Comparison of ENCODE assay signal across 19 cellular contexts in the genomic region with DNA sequence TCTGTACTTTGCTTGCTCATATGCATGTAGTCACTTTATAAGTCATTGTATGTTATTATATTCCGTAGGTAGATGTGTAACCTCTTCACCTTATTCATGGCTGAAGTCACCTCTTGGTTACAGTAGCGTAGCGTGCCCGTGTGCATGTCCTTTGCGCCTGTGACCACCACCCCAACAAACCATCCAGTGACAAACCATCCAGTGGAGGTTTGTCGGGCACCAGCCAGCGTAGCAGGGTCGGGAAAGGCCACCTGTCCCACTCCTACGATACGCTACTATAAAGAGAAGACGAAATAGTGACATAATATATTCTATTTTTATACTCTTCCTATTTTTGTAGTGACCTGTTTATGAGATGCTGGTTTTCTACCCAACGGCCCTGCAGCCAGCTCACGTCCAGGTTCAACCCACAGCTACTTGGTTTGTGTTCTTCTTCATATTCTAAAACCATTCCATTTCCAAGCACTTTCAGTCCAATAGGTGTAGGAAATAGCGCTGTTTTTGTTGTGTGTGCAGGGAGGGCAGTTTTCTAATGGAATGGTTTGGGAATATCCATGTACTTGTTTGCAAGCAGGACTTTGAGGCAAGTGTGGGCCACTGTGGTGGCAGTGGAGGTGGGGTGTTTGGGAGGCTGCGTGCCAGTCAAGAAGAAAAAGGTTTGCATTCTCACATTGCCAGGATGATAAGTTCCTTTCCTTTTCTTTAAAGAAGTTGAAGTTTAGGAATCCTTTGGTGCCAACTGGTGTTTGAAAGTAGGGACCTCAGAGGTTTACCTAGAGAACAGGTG. TPM values are rescaled to one million over a fixed set of nuclear protein-coding genes. Genes with fewer than 3 reads are reported as not detected.
"Had no signal": no experiment of that assay in that cellular context is flagged by ENCODE, and none has a peak within 500 bp of the region (broad histone marks: within the 10 kb centered on the region; RNA-seq: fewer than 3 reads in every experiment).

No MANE protein-coding gene starts in this region.

- H3K27me3 Mint-ChIP-seq: activated CD4-positive, alpha-beta memory T cell treated with anti-CD3 and anti-CD28 coated beads, Interleukin-2, amount 10 ng/mL, durations not matched to agents 7 days and 5 days; activated CD4-positive, alpha-beta T cell treated with anti-CD3 and anti-CD28 coated beads for 36 hours; naive thymus-derived CD8-positive, alpha-beta T cell had no signal

- H3K27me3 ChIP-seq: breast epithelium, esophagus muscularis mucosa, stomach had no signal

- DNase-seq: activated CD4-positive, alpha-beta memory T cell treated with anti-CD3 and anti-CD28 coated beads, Interleukin-2, amount 10 ng/mL, durations not matched to agents 7 days and 5 days; activated CD4-positive, alpha-beta T cell treated with anti-CD3 and anti-CD28 coated beads for 36 hours; activated gamma-delta T cell treated with Interleukin-2 at 50 U/mL for 16 hours; activated T-cell treated with anti-CD3 and anti-CD28 coated beads, Interleukin-2, amount 50 U/mL, for 48 hours; naive thymus-derived CD8-positive, alpha-beta T cell; nucleus accumbens; stomach had no signal

- FAIRE-seq: endometrium had no signal

- H3K4me3 ChIP-seq: breast epithelium, esophagus muscularis mucosa, mucosa of descending colon, stomach, thoracic aorta had no signal

- H3K4me1 Mint-ChIP-seq: activated CD4-positive, alpha-beta memory T cell treated with anti-CD3 and anti-CD28 coated beads, Interleukin-2, amount 10 ng/mL, durations not matched to agents 7 days and 5 days; activated CD4-positive, alpha-beta T cell treated with anti-CD3 and anti-CD28 coated beads for 36 hours had no signal

- H3K9me3 Mint-ChIP-seq: activated CD4-positive, alpha-beta memory T cell treated with anti-CD3 and anti-CD28 coated beads, Interleukin-2, amount 10 ng/mL, durations not matched to agents 7 days and 5 days; naive thymus-derived CD8-positive, alpha-beta T cell; T-helper 2 cell treated with Interferon-gamma antibody and Interleukin-4, amounts not matched to agents 5 μg/mL and 100 μg/mL, for 36 hours had no signal

- H3K4me1 ChIP-seq: breast epithelium had no signal

- H3K9me3 ChIP-seq: breast epithelium, esophagus muscularis mucosa, mucosa of descending colon, stomach, thoracic aorta had no signal

- H3K4me3 Mint-ChIP-seq: activated CD4-positive, alpha-beta memory T cell treated with anti-CD3 and anti-CD28 coated beads, Interleukin-2, amount 10 ng/mL, durations not matched to agents 7 days and 5 days; activated CD4-positive, alpha-beta T cell treated with anti-CD3 and anti-CD28 coated beads for 36 hours; naive thymus-derived CD8-positive, alpha-beta T cell; T-helper 2 cell treated with Interferon-gamma antibody and Interleukin-4, amounts not matched to agents 5 μg/mL and 100 μg/mL, for 36 hours had no signal

- H3K27ac Mint-ChIP-seq: activated CD4-positive, alpha-beta memory T cell treated with anti-CD3 and anti-CD28 coated beads, Interleukin-2, amount 10 ng/mL, durations not matched to agents 7 days and 5 days; activated CD4-positive, alpha-beta T cell treated with anti-CD3 and anti-CD28 coated beads for 36 hours; naive thymus-derived CD8-positive, alpha-beta T cell; T-helper 2 cell treated with Interferon-gamma antibody and Interleukin-4, amounts not matched to agents 5 μg/mL and 100 μg/mL, for 36 hours had no signal

- ATAC-seq: activated CD4-positive, alpha-beta T cell treated with anti-CD3 and anti-CD28 coated beads for 36 hours; mucosa of descending colon; naive thymus-derived CD8-positive, alpha-beta T cell had no signal

- H3K27ac ChIP-seq: esophagus muscularis mucosa, stomach, thoracic aorta had no signal

RNA-seq across cellular contexts. Expression of gene FGF19, which starts 51.8 kb away (rescaled TPM):
- total RNA-seq: activated CD4-positive, alpha-beta memory T cell treated with anti-CD3 and anti-CD28 coated beads, Interleukin-2, amount 10 ng/mL, durations not matched to agents 7 days and 5 days; aorta; breast epithelium; dermis microvascular lymphatic vessel endothelial cell; esophagus muscularis mucosa; fibroblast of villous mesenchyme; lung microvascular endothelial cell; mucosa of descending colon; naive thymus-derived CD8-positive, alpha-beta T cell; skeletal muscle tissue; stomach; thoracic aorta; urinary bladder had no signal
- polyA plus RNA-seq: aorta; naive thymus-derived CD8-positive, alpha-beta T cell; stomach; urinary bladder had no signal
